Comparison of ENCODE assay signal across 9 cellular contexts in genomic region chr11:692824-693414, GRCh38. TPM values are rescaled to one million over a fixed set of nuclear protein-coding genes. Genes with fewer than 3 reads are reported as not detected.
DNase-seq lines count a peak whose midpoint lies in the region; ATAC-seq and TF ChIP-seq lines count a peak whose summit lies in the region.
"Had no signal": no experiment of that assay in that cellular context is flagged by ENCODE, and none has a peak within 500 bp of the region (broad histone marks: within the 10 kb centered on the region; RNA-seq: fewer than 3 reads in every experiment).

No MANE protein-coding gene starts in this region.

- no peak for TF ChIP-seq POLR2A in tibial nerve (IDR thresholded peaks at IDR 0.05)

- H3K27ac Mint-ChIP-seq in activated naive CD4-positive, alpha-beta T cell treated with anti-CD3 and anti-CD28 coated beads, Interleukin-2, amount 10 ng/mL, durations not matched to agents 7 days and 5 days: peak overlapping the region; percentile 84
- peak overlapping the region; percentile 82 for H3K27ac Mint-ChIP-seq in activated CD8-positive, alpha-beta T cell treated with anti-CD3 and anti-CD28 coated beads, Interleukin-2, amount 10 ng/mL, durations not matched to agents 7 days and 5 days

- no peaks in the 10 kb centered on the region for H3K9me3 ChIP-seq in tibial nerve

- no peaks in the 10 kb centered on the region for H3K9me3 Mint-ChIP-seq in activated naive CD4-positive, alpha-beta T cell treated with anti-CD3 and anti-CD28 coated beads, Interleukin-2, amount 10 ng/mL, durations not matched to agents 7 days and 5 days
- H3K9me3 Mint-ChIP-seq in activated CD8-positive, alpha-beta T cell treated with anti-CD3 and anti-CD28 coated beads, Interleukin-2, amount 10 ng/mL, durations not matched to agents 7 days and 5 days (ENCODE audit: insufficient read depth): no peaks in the 10 kb centered on the region

- ATAC-seq in activated CD8-positive, alpha-beta T cell treated with anti-CD3 and anti-CD28 coated beads, Interleukin-2, amount 10 ng/mL, durations not matched to agents 7 days and 5 days: no peak
- ATAC-seq in HG03439 (IDR thresholded peaks at IDR 0.05; ENCODE audit: unreplicated experiment): no peak
- ATAC-seq: esophagus mucosa had no signal

- DNase-seq in activated naive CD4-positive, alpha-beta T cell treated with anti-CD3 and anti-CD28 coated beads, Interleukin-2, amount 10 ng/mL, durations not matched to agents 7 days and 5 days: peak; percentile 69
- DNase-seq in activated naive CD4-positive, alpha-beta T cell treated with Interleukin-2 at 50 U/mL for 16 hours: no peak
- peak; percentile 63 for DNase-seq in activated CD8-positive, alpha-beta T cell treated with anti-CD3 and anti-CD28 coated beads, Interleukin-2, amount 10 ng/mL, durations not matched to agents 7 days and 5 days
- DNase-seq in foreskin fibroblast: peak in 1 of 2 donors; percentile 50
- no peak for DNase-seq in tibial nerve (ENCODE audit: low spot score in 2 of 2)
- DNase-seq in stimulated activated CD4-positive, alpha-beta T cell treated with anti-CD3 and anti-CD28 coated beads, Interleukin-2, amount 100 ng/mL, for 24 hours: no peak
- DNase-seq in NOMO-1 treated with dmso at 0.1 percent for 144 hours (lab: John Stamatoyannopoulos, UW; ENCODE audit: unreplicated experiment): no peak

- TF ChIP-seq EP300 in tibial nerve (IDR thresholded peaks at IDR 0.05): no peak

- H3K4me3 Mint-ChIP-seq in activated naive CD4-positive, alpha-beta T cell treated with anti-CD3 and anti-CD28 coated beads, Interleukin-2, amount 10 ng/mL, durations not matched to agents 7 days and 5 days: peak overlapping the region; percentile 85
- peak overlapping the region; percentile 79 for H3K4me3 Mint-ChIP-seq in activated CD8-positive, alpha-beta T cell treated with anti-CD3 and anti-CD28 coated beads, Interleukin-2, amount 10 ng/mL, durations not matched to agents 7 days and 5 days

- TF ChIP-seq CTCF in foreskin fibroblast (IDR thresholded peaks at IDR 0.05; ENCODE audit: low read depth, low read length) (no peak), tibial nerve (IDR thresholded peaks at IDR 0.05) (no peak)

- H3K27ac ChIP-seq in tibial nerve: peak overlapping the region in 3 of 4 donors; percentile 57 to 100 (median 77)

- H3K4me1 Mint-ChIP-seq in activated naive CD4-positive, alpha-beta T cell treated with anti-CD3 and anti-CD28 coated beads, Interleukin-2, amount 10 ng/mL, durations not matched to agents 7 days and 5 days: peaks cover 61% of the 10 kb centered on the region
- H3K4me1 Mint-ChIP-seq in activated CD8-positive, alpha-beta T cell treated with anti-CD3 and anti-CD28 coated beads, Interleukin-2, amount 10 ng/mL, durations not matched to agents 7 days and 5 days (ENCODE audit: low read depth): peaks cover 63% of the 10 kb centered on the region

- CTCF ChIA-PET in activated naive CD4-positive, alpha-beta T cell treated with anti-CD3 and anti-CD28 coated beads, Interleukin-2, amount 10 ng/mL, durations not matched to agents 7 days and 5 days (lab: Charles Lee): interaction anchor here (0.7 to 2.4 kb wide), 2 partner anchors 12 to 31 kb away, joined by 3 to 11 read pairs; no protein-coding TSS in a partner anchor
- CTCF ChIA-PET in activated CD8-positive, alpha-beta T cell treated with anti-CD3 and anti-CD28 coated beads, Interleukin-2, amount 10 ng/mL, durations not matched to agents 7 days and 5 days (lab: Charles Lee): no interaction called here

- peaks cover 29% of the 10 kb centered on the region for H3K36me3 Mint-ChIP-seq in activated naive CD4-positive, alpha-beta T cell treated with anti-CD3 and anti-CD28 coated beads, Interleukin-2, amount 10 ng/mL, durations not matched to agents 7 days and 5 days
- H3K36me3 Mint-ChIP-seq in activated CD8-positive, alpha-beta T cell treated with anti-CD3 and anti-CD28 coated beads, Interleukin-2, amount 10 ng/mL, durations not matched to agents 7 days and 5 days (ENCODE audit: low read depth): peaks cover 16% of the 10 kb centered on the region

- peaks cover 0 to 36% (median 31%) of the 10 kb centered on the region in 4 donors for H3K4me1 ChIP-seq in tibial nerve

- peak overlapping the region; percentile 52 to 78 for H3K4me3 ChIP-seq in foreskin fibroblast (ENCODE audit: low read depth in 1 of 2, low read length in 2 of 2)
- H3K4me3 ChIP-seq in tibial nerve: peak overlapping the region in 1 of 4 donors; percentile 64

- 68 to 75% methylated on average over 23 of the region's 23 CpGs for WGBS in tibial nerve, 2 donors

- H3K27me3 ChIP-seq in tibial nerve: no peaks in the 10 kb centered on the region

- H3K36me3 ChIP-seq in tibial nerve: peaks cover 0 to 25% (median 0%) of the 10 kb centered on the region in 3 donors

- peaks cover 6% of the 10 kb centered on the region for H3K27me3 Mint-ChIP-seq in activated naive CD4-positive, alpha-beta T cell treated with anti-CD3 and anti-CD28 coated beads, Interleukin-2, amount 10 ng/mL, durations not matched to agents 7 days and 5 days
- no peaks in the 10 kb centered on the region for H3K27me3 Mint-ChIP-seq in activated CD8-positive, alpha-beta T cell treated with anti-CD3 and anti-CD28 coated beads, Interleukin-2, amount 10 ng/mL, durations not matched to agents 7 days and 5 days (ENCODE audit: low read depth)

- POLR2A ChIA-PET in activated CD8-positive, alpha-beta T cell treated with anti-CD3 and anti-CD28 coated beads, Interleukin-2, amount 10 ng/mL, durations not matched to agents 7 days and 5 days (lab: Charles Lee): interaction anchor here (0.7 to 0.8 kb wide), 2 partner anchors 33 to 78 kb away, joined by 3 read pairs; no protein-coding TSS in a partner anchor

RNA-seq across cellular contexts. Expression of gene DEAF1, which starts 2.1 kb away (rescaled TPM):
- total RNA-seq in activated CD8-positive, alpha-beta T cell treated with anti-CD3 and anti-CD28 coated beads, Interleukin-2, amount 10 ng/mL, durations not matched to agents 7 days and 5 days: 10 to 100 TPM; 34.1 to 36.7 TPM
- total RNA-seq in tibial nerve: 10 to 100 TPM; 31.6 to 54.3 (median 41.2) TPM

RNA-seq across cellular contexts. Expression of gene TMEM80, which starts 2.7 kb away (rescaled TPM):
- total RNA-seq in activated CD8-positive, alpha-beta T cell treated with anti-CD3 and anti-CD28 coated beads, Interleukin-2, amount 10 ng/mL, durations not matched to agents 7 days and 5 days: 10 to 100 TPM; 27.1 to 29.8 TPM
- total RNA-seq in tibial nerve: 10 to 100 TPM; 15.3 to 43.9 (median 38.1) TPM

RNA-seq across cellular contexts. Expression of gene EPS8L2, which starts 13.1 kb away (rescaled TPM):
- 10 to 100 TPM; 13.9 to 15.0 TPM for total RNA-seq in activated CD8-positive, alpha-beta T cell treated with anti-CD3 and anti-CD28 coated beads, Interleukin-2, amount 10 ng/mL, durations not matched to agents 7 days and 5 days
- total RNA-seq in tibial nerve: 10 to 100 TPM; 29.1 to 48.0 (median 32.7) TPM

RNA-seq across cellular contexts. Expression of gene TALDO1, which starts 54.3 kb away (rescaled TPM):
- total RNA-seq in activated CD8-positive, alpha-beta T cell treated with anti-CD3 and anti-CD28 coated beads, Interleukin-2, amount 10 ng/mL, durations not matched to agents 7 days and 5 days: 100 to 1,000 TPM; 278 to 289 TPM
- 100 to 1,000 TPM; 203 to 323 (median 241) TPM for total RNA-seq in tibial nerve

RNA-seq across cellular contexts. Expression of gene DRD4, which starts 55.9 kb away (rescaled TPM):
- total RNA-seq in activated CD8-positive, alpha-beta T cell treated with anti-CD3 and anti-CD28 coated beads, Interleukin-2, amount 10 ng/mL, durations not matched to agents 7 days and 5 days: under 1 TPM; 0.42 to 0.76 TPM
- total RNA-seq in tibial nerve: 1 to 10 TPM in 1 of 4 donors, under 1 TPM in 2, not detected in 1; 0.84 to 2.5 (median 0.90) TPM

Comparison
In these comparisons a context has a peak if more than half of its experiments do, and no peak if none do; other contexts are left out.
1. DNase-seq: peak in activated naive CD4-positive, alpha-beta T cell treated with anti-CD3 and anti-CD28 coated beads, Interleukin-2, amount 10 ng/mL, durations not matched to agents 7 days and 5 days (single experiment) and activated CD8-positive, alpha-beta T cell treated with anti-CD3 and anti-CD28 coated beads, Interleukin-2, amount 10 ng/mL, durations not matched to agents 7 days and 5 days (single experiment); none in activated naive CD4-positive, alpha-beta T cell treated with Interleukin-2 at 50 U/mL for 16 hours (single experiment), tibial nerve (0 of 2), stimulated activated CD4-positive, alpha-beta T cell treated with anti-CD3 and anti-CD28 coated beads, Interleukin-2, amount 100 ng/mL, for 24 hours (0 of 2) and NOMO-1 treated with dmso at 0.1 percent for 144 hours (single experiment).